1 cellular context compared by ENCODE assay signal in genomic region chr6:67897998-67898607, GRCh38.
TF ChIP-seq lines count a peak whose summit lies in the region.

No MANE protein-coding gene starts in this region.

TF ChIP-seq in K562, 482 proteins besides CTCF, POLR2A, EP300 and RAD21 (continued from another document and continues in another):
- TF ChIP-seq ZNF592 (IDR thresholded peaks at IDR 0.05), result peak; percentile 39; the same call in 1 of the 2 replicates
- TF ChIP-seq CEBPB (tag; IDR thresholded peaks at IDR 0.05), result peak; percentile 91
- TF ChIP-seq ATF7 (IDR thresholded peaks at IDR 0.05), result peak; percentile 28; the same call in 1 of the 2 replicates
- no peak for TF ChIP-seq SLC30A9 (CRISPR knock-in tag; IDR thresholded peaks at IDR 0.05)
- TF ChIP-seq EP400 (IDR thresholded peaks at IDR 0.05), result 0 out of 2 replicates have a peak, but pooled peaks have one; percentile 52
- TF ChIP-seq TGIF2 (CRISPR knock-in tag; IDR thresholded peaks at IDR 0.05), result no peak
- TF ChIP-seq ZNF778 (CRISPR knock-in tag; IDR thresholded peaks at IDR 0.05), result no peak
- no peak for TF ChIP-seq PTBP1 (IDR thresholded peaks at IDR 0.05; ENCODE audit: low read depth, low read length)
- no peak for TF ChIP-seq PKNOX1 (IDR thresholded peaks at IDR 0.05)
- no peak for TF ChIP-seq HOXB6 (CRISPR knock-in tag; IDR thresholded peaks at IDR 0.05; ENCODE audit: borderline replicate concordance)
- TF ChIP-seq HIVEP1 (CRISPR knock-in tag; IDR thresholded peaks at IDR 0.05), result no peak
- 0 out of 2 replicates have a peak, but pooled peaks have one; percentile 38 for TF ChIP-seq HLTF (IDR thresholded peaks at IDR 0.05)
- TF ChIP-seq ETS2 (tag; IDR thresholded peaks at IDR 0.05; ENCODE audit: borderline replicate concordance, poor library complexity, severe bottlenecking), result no peak
- 0 out of 2 replicates have a peak, but pooled peaks have one; percentile 25 for TF ChIP-seq HDAC2 (IDR thresholded peaks at IDR 0.05)
- peak; percentile 10; the same call in 1 of the 2 replicates for TF ChIP-seq ZNF316 (IDR thresholded peaks at IDR 0.05)
- TF ChIP-seq SMAD1 (IDR thresholded peaks at IDR 0.05; ENCODE audit: low read depth, low read length, partially characterized antibody), result no peak
- no peak for TF ChIP-seq JUND (IDR thresholded peaks at IDR 0.05; ENCODE audit: borderline replicate concordance, low read depth, low read length)
- 0 out of 3 replicates have a peak, but pooled peaks have one; percentile 5 for TF ChIP-seq JUND (tag; IDR thresholded peaks at IDR 0.05; ENCODE audit: borderline replicate concordance, low read depth, low read length)
- TF ChIP-seq RCOR1 (IDR thresholded peaks at IDR 0.05; ENCODE audit: borderline replicate concordance in 1 of 2, low read depth in 2 of 2, low read length in 2 of 2), result no peak
- TF ChIP-seq FOXJ2 (tag; IDR thresholded peaks at IDR 0.05), result no peak
- no peak for TF ChIP-seq TFAP4 (CRISPR knock-in tag; IDR thresholded peaks at IDR 0.05; ENCODE audit: borderline replicate concordance)
- 0 out of 2 replicates have a peak, but pooled peaks have one; percentile 56 for TF ChIP-seq ELF4 (CRISPR knock-in tag; IDR thresholded peaks at IDR 0.05)
- TF ChIP-seq CSDE1 (IDR thresholded peaks at IDR 0.05), result 0 out of 4 replicates have a peak, but pooled peaks of 1 of the 2 experiments have one; percentile 26
- TF ChIP-seq ZFP36 (IDR thresholded peaks at IDR 0.05; ENCODE audit: low read depth, low read length, partially characterized antibody), result no peak
- no peak for TF ChIP-seq ZNF134 (CRISPR knock-in tag; conservative IDR thresholded peaks at IDR 0.05)
- peak; percentile 28; the same call in 1 of the 2 replicates for TF ChIP-seq NBN (IDR thresholded peaks at IDR 0.05; ENCODE audit: low read depth)
- TF ChIP-seq ZSCAN29 (IDR thresholded peaks at IDR 0.05), result no peak
- 0 out of 2 replicates have a peak, but pooled peaks have one; percentile 14 for TF ChIP-seq NR2C1 (IDR thresholded peaks at IDR 0.05)
- no peak for TF ChIP-seq NR2C1 (tag; IDR thresholded peaks at IDR 0.05)
- no peak for TF ChIP-seq BCLAF1 (IDR thresholded peaks at IDR 0.05; ENCODE audit: borderline replicate concordance in 1 of 2, control insufficient read depth in 1 of 2, low read depth in 2 of 2, low read length in 1 of 2)
- 0 out of 2 replicates have a peak, but pooled peaks have one; percentile 13 for TF ChIP-seq FOXM1 (IDR thresholded peaks at IDR 0.05; ENCODE audit: low read depth)
- no peak for TF ChIP-seq FOXM1 (CRISPR knock-in tag; IDR thresholded peaks at IDR 0.05; ENCODE audit: low read depth)
- TF ChIP-seq NCOR1 (IDR thresholded peaks at IDR 0.05), result 0 out of 2 replicates have a peak, but pooled peaks have one; percentile 22
- peak; percentile 61 for TF ChIP-seq ZBTB8A (IDR thresholded peaks at IDR 0.05; ENCODE audit: partially characterized antibody)
- TF ChIP-seq ARID2 (IDR thresholded peaks at IDR 0.05), result no peak
- no peak for TF ChIP-seq PPARD (CRISPR knock-in tag; IDR thresholded peaks at IDR 0.05)
- TF ChIP-seq ZNF324 (CRISPR knock-in tag; IDR thresholded peaks at IDR 0.05), result no peak
- TF ChIP-seq PYGO2 (tag; IDR thresholded peaks at IDR 0.05), result no peak
- no peak for TF ChIP-seq ATF2 (CRISPR knock-in tag; IDR thresholded peaks at IDR 0.05)
- no peak for TF ChIP-seq SREBF1 (IDR thresholded peaks at IDR 0.05; ENCODE audit: borderline replicate concordance, low read depth, low read length)
- TF ChIP-seq YBX1 (IDR thresholded peaks at IDR 0.05), result no peak
- no peak for TF ChIP-seq ZNF175 (CRISPR knock-in tag; IDR thresholded peaks at IDR 0.05; ENCODE audit: low read depth)
- 0 out of 2 replicates have a peak, but pooled peaks have one; percentile 12 for TF ChIP-seq SMARCA5 (IDR thresholded peaks at IDR 0.05)
- peak; percentile 67; the same call in 1 of the 2 replicates for TF ChIP-seq ZNF395 (CRISPR knock-in tag; IDR thresholded peaks at IDR 0.05)
- no peak for TF ChIP-seq EGR1 (conservative IDR thresholded peaks at IDR 0.05)
- peak; percentile 43; the same call in 1 of the 2 replicates for TF ChIP-seq PTTG1 (tag; IDR thresholded peaks at IDR 0.05; ENCODE audit: low read depth)
- TF ChIP-seq FOXK2 (conservative IDR thresholded peaks at IDR 0.05 in 1 of 2, IDR thresholded peaks at IDR 0.05 in 1 of 2; ENCODE audit: low read depth in 2 of 2), result peak; percentile 65 to 80; a peak in 3 of 4 replicates
- TF ChIP-seq NR2C2 (CRISPR knock-in tag; IDR thresholded peaks at IDR 0.05), result no peak
- TF ChIP-seq NR2C2 (tag; IDR thresholded peaks at IDR 0.05), result 0 out of 2 replicates have a peak, but pooled peaks have one; percentile 13
- TF ChIP-seq TCF7L2 (IDR thresholded peaks at IDR 0.05; ENCODE audit: low read depth, low read length), result no peak
- peak in 1 of 2 experiments; percentile 14 for TF ChIP-seq NCOA2 (IDR thresholded peaks at IDR 0.05; ENCODE audit: partially characterized antibody in 2 of 2)
- peak; percentile 60; the same call in 1 of the 2 replicates for TF ChIP-seq GATAD2B (IDR thresholded peaks at IDR 0.05; ENCODE audit: borderline replicate concordance)
- TF ChIP-seq ZNF77 (CRISPR knock-in tag; IDR thresholded peaks at IDR 0.05), result no peak
- TF ChIP-seq POLR2H (tag; IDR thresholded peaks at IDR 0.05; ENCODE audit: low read depth), result 0 out of 2 replicates have a peak, but pooled peaks have one; percentile 17
- TF ChIP-seq CHAMP1 (IDR thresholded peaks at IDR 0.05), result peak; percentile 43; the same call in 1 of the 2 replicates
- no peak for TF ChIP-seq ZNF740 (CRISPR knock-in tag; IDR thresholded peaks at IDR 0.05)
- no peak for TF ChIP-seq ZNF740 (tag; IDR thresholded peaks at IDR 0.05)
- TF ChIP-seq SMARCB1 (IDR thresholded peaks at IDR 0.05; ENCODE audit: insufficient read length, low read depth), result peak; percentile 59
- TF ChIP-seq GTF2A2 (tag; IDR thresholded peaks at IDR 0.05), result 0 out of 2 replicates have a peak, but pooled peaks have one; percentile 39
- no peak for TF ChIP-seq HMGN3 (IDR thresholded peaks at IDR 0.05; ENCODE audit: borderline replicate concordance, extremely low read depth, insufficient read length, low read depth, low read length)
